Comparison of ENCODE assay signal across 31 cellular contexts in the genomic region with DNA sequence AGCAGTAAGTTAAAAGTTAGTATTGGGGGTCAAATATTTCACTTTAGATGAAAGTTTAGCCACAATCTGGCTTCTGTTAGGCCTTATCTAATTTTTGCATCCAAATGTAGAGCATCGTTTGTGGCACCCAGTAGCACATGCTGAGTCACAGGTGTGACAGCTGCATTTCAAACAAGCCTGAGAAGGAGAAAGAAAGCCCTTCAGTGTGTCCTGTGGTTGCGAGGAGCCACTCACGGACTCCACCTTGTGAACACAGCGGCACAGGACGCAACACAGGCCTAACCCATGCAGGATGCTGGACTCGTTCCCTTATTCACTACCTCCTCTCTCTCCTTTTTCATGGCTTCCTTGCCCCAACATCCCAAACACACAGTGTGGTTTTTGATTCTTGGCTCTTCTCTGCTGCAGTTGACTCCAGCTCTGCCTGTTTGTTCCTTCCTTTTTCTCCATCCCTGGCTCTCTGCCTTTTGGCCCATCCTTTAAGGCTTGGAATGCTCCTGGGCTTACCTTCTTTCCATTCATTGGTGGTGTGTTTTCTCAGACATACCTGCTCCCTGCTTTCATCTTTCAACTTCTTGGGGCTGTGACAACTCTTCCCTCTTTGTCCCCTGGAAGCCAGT.
A peak's percentile ranks its signal among the peaks of the same experiment; 100 is the strongest.
DNase-seq lines count a peak whose midpoint lies in the region; ATAC-seq, FAIRE-seq and TF ChIP-seq lines count a peak whose summit lies in the region.
"Had no signal": no experiment of that assay in that cellular context is flagged by ENCODE, and none has a peak within 500 bp of the region (broad histone marks: within the 10 kb centered on the region; RNA-seq: fewer than 3 reads in every experiment).

No MANE protein-coding gene starts in this region.

- WGBS in K562 (ENCODE audit: insufficient coverage, low coverage, missing lambda C conversion rate) = 0% methylated on average over 6 of the region's 6 CpGs

- H3K9me3 Mint-ChIP-seq in T-helper 1 cell treated with Interleukin-12 subunit alpha and Interleukin-12 subunit beta and Interleukin-4 antibody, amounts not matched to agents 30 μg/mL and 1 μg/mL, for 36 hours = no peaks in the 10 kb centered on the region
- no peaks in the 10 kb centered on the region for H3K9me3 Mint-ChIP-seq in mesothelial cell of epicardium
- H3K9me3 Mint-ChIP-seq: activated T-cell treated with anti-CD3 and anti-CD28 coated beads, Interleukin-2, amount 50 U/mL, for 72 hours; CD4-positive, alpha-beta T cell; naive thymus-derived CD8-positive, alpha-beta T cell had no signal

- 0 out of 2 replicates have a peak, but pooled peaks have one; percentile 7 for TF ChIP-seq EP300 in K562 (IDR thresholded peaks at IDR 0.05; ENCODE audit: low read length)

- H4K20me1 ChIP-seq in K562 (replicated peaks; ENCODE audit: control insufficient read depth, insufficient read depth, low read length) = 0 out of 2 replicates have a peak, but pooled peaks cover 7% of the 10 kb centered on the region

- no peaks in the 10 kb centered on the region for H3K27me3 Mint-ChIP-seq in T-helper 1 cell treated with Interleukin-12 subunit alpha and Interleukin-12 subunit beta and Interleukin-4 antibody, amounts not matched to agents 30 μg/mL and 1 μg/mL, for 36 hours (ENCODE audit: low read depth)
- no peaks in the 10 kb centered on the region for H3K27me3 Mint-ChIP-seq in mesothelial cell of epicardium (ENCODE audit: low read depth)
- H3K27me3 Mint-ChIP-seq: brain; CD4-positive, alpha-beta T cell; naive thymus-derived CD8-positive, alpha-beta T cell had no signal

- TF ChIP-seq POLR2A in K562 (conservative IDR thresholded peaks at IDR 0.05) = no peak

- TF ChIP-seq RAD21 in K562 (CRISPR knock-in tag; conservative IDR thresholded peaks at IDR 0.05 in 1 of 2, IDR thresholded peaks at IDR 0.05 in 1 of 2) = peak in 1 of 2 experiments; percentile 50; a peak in 2 of 4 replicates

- ATAC-seq in K562 = peak; percentile 89
- ATAC-seq: activated T-cell treated with anti-CD3 and anti-CD28 coated beads, Interleukin-2, amount 50 U/mL, for 72 hours; naive thymus-derived CD8-positive, alpha-beta T cell had no signal

- H3K9ac ChIP-seq in K562 (ENCODE audit: insufficient read depth in 1 of 2, low read depth in 2 of 2, low read length in 2 of 2) (no peak overlapping the region), skeletal muscle tissue (ENCODE audit: low read depth in 1 of 3, low read length in 3 of 3) (no peak overlapping the region)

- peak overlapping the region; percentile 34 for H3K27ac Mint-ChIP-seq in T-helper 1 cell treated with Interleukin-12 subunit alpha and Interleukin-12 subunit beta and Interleukin-4 antibody, amounts not matched to agents 30 μg/mL and 1 μg/mL, for 36 hours
- no peak overlapping the region for H3K27ac Mint-ChIP-seq in mesothelial cell of epicardium
- H3K27ac Mint-ChIP-seq: activated T-cell treated with anti-CD3 and anti-CD28 coated beads, Interleukin-2, amount 50 U/mL, for 72 hours; brain; CD4-positive, alpha-beta T cell had no signal

- peak overlapping the region; percentile 32; the same call in 1 of the 2 replicates for H2AFZ ChIP-seq in K562 (ENCODE audit: low read depth, low read length)

- H3K36me3 ChIP-seq in K562 (ENCODE audit: control insufficient read depth, insufficient read depth, low read length) (no peaks in the 10 kb centered on the region), skeletal muscle tissue (ENCODE audit: control insufficient read depth in 3 of 3, insufficient read depth in 3 of 3, low read length in 3 of 3) (peaks cover 0 to 8% (median 4%) of the 10 kb centered on the region in 3 donors)
- H3K36me3 ChIP-seq: esophagus muscularis mucosa, left ventricle myocardium inferior, tibial nerve, WERI-Rb-1 had no signal

- no peaks in the 10 kb centered on the region for H3K9me1 ChIP-seq in K562 (ENCODE audit: control insufficient read depth, insufficient read depth, low read length)

- no peaks in the 10 kb centered on the region for H3K79me2 ChIP-seq in K562 (ENCODE audit: control insufficient read depth, insufficient read depth, low read length)

- H3K4me1 ChIP-seq in K562 (replicated peaks in 1 of 2; ENCODE audit: control insufficient read depth in 2 of 2, insufficient read depth in 2 of 2, low read length in 2 of 2) (peaks cover 0 to 7% of the 10 kb centered on the region in 2 experiments; a peak in 2 of 5 replicates), skeletal muscle tissue (ENCODE audit: control insufficient read depth in 3 of 3, insufficient read depth in 3 of 3, low read length in 3 of 3) (peaks cover 4 to 21% (median 18%) of the 10 kb centered on the region in 3 donors)
- H3K4me1 ChIP-seq: esophagus muscularis mucosa, tibial nerve had no signal

- no peak for DNase-seq in T-helper 1 cell
- peak; percentile 38 to 63 (median 51) for DNase-seq in K562 (ENCODE audit: extremely low read depth in 1 of 4, low spot score in 3 of 4)
- peak; percentile 22 for DNase-seq in iPS-NIHi7 (ENCODE audit: extremely low spot score)
- no peak for DNase-seq in DMS 273 (lab: John Stamatoyannopoulos, UW; ENCODE audit: unreplicated experiment)
- DNase-seq in GM19238 (ENCODE audit: insufficient read length, low spot score) = no peak
- DNase-seq in mesothelial cell of epicardium (ENCODE audit: low spot score in 2 of 2, unreplicated experiment in 2 of 2) = no peak
- DNase-seq: activated CD4-positive, alpha-beta T cell treated with anti-CD3 and anti-CD28 coated beads, Interleukin-2, amount 50 U/mL, for 1 hour; activated naive CD4-positive, alpha-beta T cell; activated T-cell treated with anti-CD3 and anti-CD28 coated beads, Interleukin-2, amount 50 U/mL, for 72 hours; CD4-positive, alpha-beta T cell; DMS 273 treated with DMSO at 0.1 percent for 48 hours; effector CD8-positive, alpha-beta T cell; foreskin melanocyte; hippocampal formation; left ventricle myocardium inferior; midbrain; naive thymus-derived CD8-positive, alpha-beta T cell; NCI-H1417 treated with DMSO at 0.1 percent for 48 hours; NCI-H2081; NCI-H446; nucleus accumbens; OCI-M1; WERI-Rb-1 had no signal

- CTCF ChIA-PET in K562 (lab: Yijun Ruan, JAX; ENCODE audit: low intra/inter-chr PET ratio) = no interaction called here

- no peak overlapping the region for H3K4me3 ChIP-seq in K562
- H3K4me3 ChIP-seq in skeletal muscle tissue (ENCODE audit: low read length in 3 of 3) = no peak overlapping the region
- H3K4me3 ChIP-seq: esophagus muscularis mucosa, left ventricle myocardium inferior, tibial nerve had no signal

- intact Hi-C loops in K562 (cut with micrococcal nuclease) = loop anchor here (2.0 to 5.0 kb wide), 5 partner anchors 41 to 683 kb away; no protein-coding TSS in a partner anchor

- peak; percentile 6 for FAIRE-seq in K562 (lab: Jason Lieb, UNC)
- FAIRE-seq: A204.1, colon, H54 had no signal

- no peak overlapping the region for H3K4me3 Mint-ChIP-seq in T-helper 1 cell treated with Interleukin-12 subunit alpha and Interleukin-12 subunit beta and Interleukin-4 antibody, amounts not matched to agents 30 μg/mL and 1 μg/mL, for 36 hours
- no peak overlapping the region for H3K4me3 Mint-ChIP-seq in mesothelial cell of epicardium
- H3K4me3 Mint-ChIP-seq: activated T-cell treated with anti-CD3 and anti-CD28 coated beads, Interleukin-2, amount 50 U/mL, for 72 hours; brain; CD4-positive, alpha-beta T cell; naive thymus-derived CD8-positive, alpha-beta T cell had no signal

- in situ Hi-C loops in K562 (cut with MboI) = loop anchor here (5.0 kb wide), 1 partner anchor 154 kb away; no protein-coding TSS in a partner anchor

- no TSS peak for BruUV-seq in K562 (replicated peaks; lab: Mats Ljungman, UMichigan)

- H3K4me2 ChIP-seq in K562 (ENCODE audit: insufficient read depth, low read length) = no peak overlapping the region

- no peak overlapping the region for H3K27ac ChIP-seq in K562 (ENCODE audit: extremely low read depth, low read depth, low read length)
- peak overlapping the region; percentile 41 for H3K27ac ChIP-seq in skeletal muscle tissue (ENCODE audit: low read depth, low read length)
- H3K27ac ChIP-seq: esophagus muscularis mucosa, left ventricle myocardium inferior, tibial nerve, WERI-Rb-1 had no signal

- H3K4me1 Mint-ChIP-seq in T-helper 1 cell treated with Interleukin-12 subunit alpha and Interleukin-12 subunit beta and Interleukin-4 antibody, amounts not matched to agents 30 μg/mL and 1 μg/mL, for 36 hours (ENCODE audit: low read depth) = peaks cover 2% of the 10 kb centered on the region
- H3K4me1 Mint-ChIP-seq in mesothelial cell of epicardium = no peaks in the 10 kb centered on the region
- H3K4me1 Mint-ChIP-seq: brain had no signal

- H3K27me3 ChIP-seq in K562 (ENCODE audit: control insufficient read depth in 2 of 2, insufficient read depth in 2 of 2, low read length in 2 of 2) = peaks cover 4 to 5% of the 10 kb centered on the region in 2 experiments; a peak in 4 of 5 replicates
- no peaks in the 10 kb centered on the region for H3K27me3 ChIP-seq in skeletal muscle tissue (ENCODE audit: control insufficient read depth in 3 of 3, insufficient read depth in 3 of 3, low read length in 3 of 3)
- H3K27me3 ChIP-seq: esophagus muscularis mucosa, tibial nerve had no signal

- TF ChIP-seq CTCF in K562 (IDR thresholded peaks at IDR 0.05 in 2 of 3, conservative IDR thresholded peaks at IDR 0.05 in 1 of 3; ENCODE audit: insufficient read depth in 2 of 3, low read depth in 1 of 3, low read length in 3 of 3) = peak in 2 of 3 experiments; percentile 14 to 20; a peak in 2 of 6 replicates
- TF ChIP-seq CTCF in mesothelial cell of epicardium (IDR thresholded peaks at IDR 0.05; ENCODE audit: unreplicated experiment) = no peak

- no peaks in the 10 kb centered on the region for H3K36me3 Mint-ChIP-seq in T-helper 1 cell treated with Interleukin-12 subunit alpha and Interleukin-12 subunit beta and Interleukin-4 antibody, amounts not matched to agents 30 μg/mL and 1 μg/mL, for 36 hours (ENCODE audit: low read depth)
- H3K36me3 Mint-ChIP-seq in mesothelial cell of epicardium = no peaks in the 10 kb centered on the region
- H3K36me3 Mint-ChIP-seq: brain had no signal

- POLR2A ChIA-PET in K562 (lab: Yijun Ruan, JAX) = no interaction called here

- no peaks in the 10 kb centered on the region for H3K9me3 ChIP-seq in K562 (replicated peaks; ENCODE audit: control insufficient read depth, insufficient read depth, low read depth, low read length)
- H3K9me3 ChIP-seq in skeletal muscle tissue (ENCODE audit: control insufficient read depth in 3 of 3, low read length in 3 of 3) = no peaks in the 10 kb centered on the region
- H3K9me3 ChIP-seq: esophagus muscularis mucosa, left ventricle myocardium inferior, tibial nerve had no signal

TF ChIP-seq in K562, 482 proteins besides CTCF, POLR2A, EP300 and RAD21 (continues in another document):
- TF ChIP-seq, protein P1, sequence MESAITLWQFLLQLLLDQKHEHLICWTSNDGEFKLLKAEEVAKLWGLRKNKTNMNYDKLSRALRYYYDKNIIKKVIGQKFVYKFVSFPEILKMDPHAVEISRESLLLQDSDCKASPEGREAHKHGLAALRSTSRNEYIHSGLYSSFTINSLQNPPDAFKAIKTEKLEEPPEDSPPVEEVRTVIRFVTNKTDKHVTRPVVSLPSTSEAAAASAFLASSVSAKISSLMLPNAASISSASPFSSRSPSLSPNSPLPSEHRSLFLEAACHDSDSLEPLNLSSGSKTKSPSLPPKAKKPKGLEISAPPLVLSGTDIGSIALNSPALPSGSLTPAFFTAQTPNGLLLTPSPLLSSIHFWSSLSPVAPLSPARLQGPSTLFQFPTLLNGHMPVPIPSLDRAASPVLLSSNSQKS (CRISPR knock-in tag; IDR thresholded peaks at IDR 0.05) = no peak

Comparison
In these comparisons a context has a peak if more than half of its experiments do, and no peak if none do; other contexts are left out.
1. DNase-seq: peak in K562 (4 of 4) and iPS-NIHi7 (single experiment); none in T-helper 1 cell (0 of 5), DMS 273 (single experiment), GM19238 (single experiment) and mesothelial cell of epicardium (0 of 2).